In genomic region chr1:53592521-53592982, GRCh38 we compare ENCODE assay signal across 11 cellular contexts.
DNase-seq lines count a peak whose midpoint lies in the region; ATAC-seq and TF ChIP-seq lines count a peak whose summit lies in the region.
"Had no signal": no experiment of that assay in that cellular context is flagged by ENCODE, and none has a peak within 500 bp of the region (broad histone marks: within the 10 kb centered on the region; RNA-seq: fewer than 3 reads in every experiment).

No MANE protein-coding gene starts in this region.

- H3K36me3 ChIP-seq in HCT116 (ENCODE audit: control insufficient read depth in 1 of 2, insufficient read depth in 2 of 2, low read length in 2 of 2) (no peaks in the 10 kb centered on the region), brain microvascular endothelial cell (replicated peaks) (peaks cover 29% of the 10 kb centered on the region)
- H3K36me3 ChIP-seq in naive thymus-derived CD4-positive, alpha-beta T cell (ENCODE audit: control insufficient read depth in 2 of 3, insufficient read depth in 3 of 3, low read length in 3 of 3): no peaks in the 10 kb centered on the region

- POLR2A ChIA-PET in AG04450 (lab: Yijun Ruan, JAX): no interaction called here
- POLR2A ChIA-PET in HCT116 (lab: Charles Lee): no interaction called here
- POLR2A ChIA-PET in naive thymus-derived CD4-positive, alpha-beta T cell (lab: Charles Lee): no interaction called here

- no peak overlapping the region for H3K27ac ChIP-seq in AG04450 (ENCODE audit: low read depth, low read length)
- H3K27ac ChIP-seq in HCT116 (ENCODE audit: low read depth, low read length): no peak overlapping the region
- H3K27ac ChIP-seq in brain microvascular endothelial cell: no peak overlapping the region
- no peak overlapping the region for H3K27ac ChIP-seq in naive thymus-derived CD4-positive, alpha-beta T cell (ENCODE audit: low read depth, low read length)

- H3K27me3 ChIP-seq in AG04450 (ENCODE audit: control insufficient read depth, insufficient read depth, low read length) (no peaks in the 10 kb centered on the region), HCT116 (ENCODE audit: insufficient read depth, low read length) (no peaks in the 10 kb centered on the region; the same call in 1 of the 2 replicates), brain microvascular endothelial cell (replicated peaks) (no peaks in the 10 kb centered on the region)
- H3K27me3 ChIP-seq in naive thymus-derived CD4-positive, alpha-beta T cell (ENCODE audit: control insufficient read depth in 2 of 2, insufficient read depth in 2 of 2, low read length in 2 of 2): no peaks in the 10 kb centered on the region

- peaks cover 0 to 3% of the 10 kb centered on the region in 2 experiments; a peak in 1 of 4 replicates for H3K4me1 ChIP-seq in HCT116 (ENCODE audit: control insufficient read depth in 1 of 2, insufficient read depth in 2 of 2, low read length in 2 of 2)
- no peaks in the 10 kb centered on the region for H3K4me1 ChIP-seq in naive thymus-derived CD4-positive, alpha-beta T cell (ENCODE audit: control insufficient read depth in 2 of 2, insufficient read depth in 2 of 2, low read length in 2 of 2)

- BruUV-seq in HCT116 (replicated peaks; lab: Mats Ljungman, UMichigan): no TSS peak

- no peak overlapping the region for H3K9ac ChIP-seq in HCT116 (ENCODE audit: low read length)

- no peak overlapping the region for H2AFZ ChIP-seq in HCT116 (ENCODE audit: low read depth, low read length, poor library complexity, severe bottlenecking)

- in situ Hi-C loops in brain microvascular endothelial cell (cut with HindIII; ENCODE audit: low pct_ligation_motif_present, low sequenced_read_pairs): no loop called here

- H3K9me3 Mint-ChIP-seq in naive thymus-derived CD4-positive, alpha-beta T cell: no peaks in the 10 kb centered on the region
- H3K9me3 Mint-ChIP-seq in glutamatergic neuron (ENCODE audit: unreplicated experiment): peaks cover 4% of the 10 kb centered on the region

- CTCF ChIA-PET in AG04450 (lab: Charles Lee): interaction anchor here (1.5 kb wide), 1 partner anchor 16 kb away, joined by 4 read pairs; no protein-coding TSS in a partner anchor
- CTCF ChIA-PET in HCT116 (lab: Charles Lee): interaction anchor here (1.1 kb wide), 1 partner anchor 90 kb away, joined by 5 read pairs; no protein-coding TSS in a partner anchor
- CTCF ChIA-PET in naive thymus-derived CD4-positive, alpha-beta T cell (lab: Charles Lee): no interaction called here

- peak; percentile 42 for TF ChIP-seq RAD21 in HCT116 (IDR thresholded peaks at IDR 0.05; ENCODE audit: low read depth)

- H3K27me3 Mint-ChIP-seq in naive thymus-derived CD4-positive, alpha-beta T cell: peaks cover 0 to 9% (median 0%) of the 10 kb centered on the region in 5 donors
- H3K27me3 Mint-ChIP-seq in glutamatergic neuron (ENCODE audit: unreplicated experiment): peaks cover 6% of the 10 kb centered on the region

- DNase-seq in AG04450 (ENCODE audit: low read depth, low spot score) (peak; percentile 57), HCT116 (ENCODE audit: low read depth, low spot score) (no peak), brain microvascular endothelial cell (peak; percentile 33), left kidney (ENCODE audit: low read depth, low spot score) (peak; percentile 55), glutamatergic neuron (no peak)
- DNase-seq in naive thymus-derived CD4-positive, alpha-beta T cell: no peak
- DNase-seq: activated naive CD4-positive, alpha-beta T cell treated with Interleukin-2 at 50 U/mL for 16 hours; GOT3; MM.1S had no signal

- ATAC-seq in HCT116 (peak; percentile 83), HG03175 (IDR thresholded peaks at IDR 0.05; ENCODE audit: unreplicated experiment) (no peak), HG02623 (IDR thresholded peaks at IDR 0.05; ENCODE audit: unreplicated experiment) (no peak)
- ATAC-seq in naive thymus-derived CD4-positive, alpha-beta T cell: no peak

- TF ChIP-seq CTCF in AG04450 (IDR thresholded peaks at IDR 0.05; ENCODE audit: low read depth, low read length) (no peak), HCT116 (IDR thresholded peaks at IDR 0.05 in 2 of 3, conservative IDR thresholded peaks at IDR 0.05 in 1 of 3; ENCODE audit: borderline replicate concordance in 1 of 3, insufficient read depth in 1 of 3, low read depth in 2 of 3, low read length in 2 of 3) (peak; percentile 25 to 42 (median 26); a peak in 3 of 6 replicates), brain microvascular endothelial cell (IDR thresholded peaks at IDR 0.05; ENCODE audit: low read depth, low read length, missing control alignments) (peak; percentile 14), glutamatergic neuron (IDR thresholded peaks at IDR 0.05; ENCODE audit: partially characterized antibody, unreplicated experiment) (no peak)

- no peak overlapping the region for H3K4me3 Mint-ChIP-seq in naive thymus-derived CD4-positive, alpha-beta T cell
- no peak overlapping the region for H3K4me3 Mint-ChIP-seq in glutamatergic neuron (ENCODE audit: unreplicated experiment)

- intact Hi-C loops in HCT116 (cut with micrococcal nuclease): no loop called here
- intact Hi-C loops in naive thymus-derived CD4-positive, alpha-beta T cell (cut with micrococcal nuclease): loop anchor here in 1 of 2 donors (10.0 kb wide), 1 partner anchor 108 kb away; no protein-coding TSS in a partner anchor

- no peaks in the 10 kb centered on the region for H3K79me2 ChIP-seq in HCT116 (ENCODE audit: insufficient read depth, low read length)

- RAD21 ChIA-PET in HCT116 (lab: Charles Lee; ENCODE audit: low non-redundant PET in 1 of 2, low total read pairs in 2 of 2, uncharacterized antibody in 2 of 2, unreplicated experiment in 2 of 2): no interaction called here

- no peak for TF ChIP-seq POLR2A in HCT116 (IDR thresholded peaks at IDR 0.05; ENCODE audit: borderline replicate concordance, extremely low read depth, insufficient read depth, insufficient read length)

- no peaks in the 10 kb centered on the region for H4K20me1 ChIP-seq in HCT116 (ENCODE audit: insufficient read depth)

- no peaks in the 10 kb centered on the region; the same call in 1 of the 2 replicates for H3K9me3 ChIP-seq in AG04450 (ENCODE audit: control insufficient read depth, insufficient read depth, low read length)
- H3K9me3 ChIP-seq in HCT116 (ENCODE audit: control insufficient read depth in 1 of 2, insufficient read depth in 1 of 2, low read depth in 1 of 2, low read length in 2 of 2): no peaks in the 10 kb centered on the region
- no peaks in the 10 kb centered on the region for H3K9me3 ChIP-seq in naive thymus-derived CD4-positive, alpha-beta T cell (ENCODE audit: control insufficient read depth in 2 of 3, low read length in 3 of 3)

- H3K27ac Mint-ChIP-seq in naive thymus-derived CD4-positive, alpha-beta T cell: no peak overlapping the region
- H3K27ac Mint-ChIP-seq in glutamatergic neuron (ENCODE audit: unreplicated experiment): no peak overlapping the region

- H3K9me2 ChIP-seq in HCT116 (ENCODE audit: insufficient read depth): no peaks in the 10 kb centered on the region

- H3K4me2 ChIP-seq in HCT116 (ENCODE audit: low read length): no peak overlapping the region

- H3K4me3 ChIP-seq in AG04450 (ENCODE audit: low read depth, low read length) (no peak overlapping the region), HCT116 (replicated peaks in 1 of 2; ENCODE audit: low read depth in 1 of 2, low read length in 2 of 2) (no peak overlapping the region), brain microvascular endothelial cell (ENCODE audit: low read depth, low read length) (no peak overlapping the region)
- H3K4me3 ChIP-seq in naive thymus-derived CD4-positive, alpha-beta T cell (ENCODE audit: low read length): no peak overlapping the region

- no peaks in the 10 kb centered on the region for H3K36me3 Mint-ChIP-seq in naive thymus-derived CD4-positive, alpha-beta T cell
- H3K36me3 Mint-ChIP-seq in glutamatergic neuron (ENCODE audit: unreplicated experiment): no peaks in the 10 kb centered on the region

- H3K4me1 Mint-ChIP-seq in naive thymus-derived CD4-positive, alpha-beta T cell: no peaks in the 10 kb centered on the region
- H3K4me1 Mint-ChIP-seq in glutamatergic neuron (ENCODE audit: low read depth, unreplicated experiment): peaks cover 29% of the 10 kb centered on the region

TF ChIP-seq in HCT116, 20 proteins besides CTCF, POLR2A, EP300 and RAD21:
- TF ChIP-seq SRF (IDR thresholded peaks at IDR 0.05; ENCODE audit: low read depth): no peak
- no peak for TF ChIP-seq ZFX (IDR thresholded peaks at IDR 0.05)
- TF ChIP-seq FOSL1 (IDR thresholded peaks at IDR 0.05; ENCODE audit: low read depth): no peak
- no peak for TF ChIP-seq CBX3 (IDR thresholded peaks at IDR 0.05; ENCODE audit: low read depth)
- no peak for TF ChIP-seq CEBPB (IDR thresholded peaks at IDR 0.05; ENCODE audit: low read depth)
- no peak for TF ChIP-seq SP1 (IDR thresholded peaks at IDR 0.05; ENCODE audit: low read depth)
- TF ChIP-seq POLR2AphosphoS5 (IDR thresholded peaks at IDR 0.05; ENCODE audit: low read depth, low read length): no peak
- TF ChIP-seq EZH2 (IDR thresholded peaks at IDR 0.05): no peak
- no peak for TF ChIP-seq SIN3A (IDR thresholded peaks at IDR 0.05; ENCODE audit: low read depth)
- no peak for TF ChIP-seq JUND (IDR thresholded peaks at IDR 0.05)

Comparison
In these comparisons a context has a peak if more than half of its experiments do, and no peak if none do; other contexts are left out.
1. DNase-seq: peak in AG04450 (single experiment), brain microvascular endothelial cell (single experiment) and left kidney (single experiment); none in HCT116 (single experiment), naive thymus-derived CD4-positive, alpha-beta T cell (0 of 9) and glutamatergic neuron (single experiment).
2. CTCF ChIP-seq: peak in HCT116 (3 of 3) and brain microvascular endothelial cell (single experiment); none in AG04450 (single experiment) and glutamatergic neuron (single experiment).